ENCODE assay signal across 1 cellular context in the genomic region with DNA sequence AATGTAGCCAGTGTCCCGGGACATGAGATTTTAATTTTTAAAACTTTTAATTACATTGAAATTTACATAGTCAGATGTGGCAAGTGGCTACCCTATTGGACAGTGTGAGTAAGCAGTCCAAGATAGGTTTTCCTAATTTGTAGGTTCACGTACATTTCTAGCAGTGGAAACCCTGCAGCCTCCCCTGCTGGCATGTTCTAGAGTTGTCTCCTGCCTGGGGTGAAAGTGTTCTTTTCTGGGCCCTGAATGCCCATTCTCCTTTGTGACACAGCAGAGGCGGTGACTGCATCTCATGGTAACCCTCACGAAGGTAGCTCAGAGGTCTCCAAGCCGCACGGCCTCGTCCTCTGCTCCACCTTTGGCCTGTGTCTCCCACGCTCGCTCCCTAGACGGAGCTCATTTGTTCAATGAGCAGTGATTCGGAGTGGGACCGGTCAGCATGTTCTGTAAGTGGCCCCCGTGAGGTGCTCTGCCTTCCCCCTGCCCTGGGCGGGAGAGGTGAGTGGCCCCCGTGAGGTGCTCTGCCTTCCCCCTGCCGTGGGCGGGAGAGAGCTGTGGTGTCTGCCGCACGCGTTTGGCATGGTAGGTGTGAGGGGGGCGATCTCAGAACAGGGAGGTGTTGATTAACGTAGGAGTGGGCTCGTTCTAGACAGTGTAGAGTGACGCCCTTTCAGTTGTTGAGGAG.
TF ChIP-seq lines count a peak whose summit lies in the region.

No MANE protein-coding gene starts in this region.

TF ChIP-seq in GM12878, 131 proteins besides CTCF, POLR2A, EP300 and RAD21:
- TF ChIP-seq SMC3 (IDR thresholded peaks at IDR 0.05; ENCODE audit: borderline replicate concordance, low read length) (peak; percentile 12; the same call in 1 of the 2 replicates), KLF5 (IDR thresholded peaks at IDR 0.05; ENCODE audit: partially characterized antibody) (no peak)
